ENCODE assay signal across 18 cellular contexts in genomic region chr12:123928274-123928865, GRCh38. TPM values are rescaled to one million over a fixed set of nuclear protein-coding genes. Genes with fewer than 3 reads are reported as not detected.
DNase-seq lines count a peak whose midpoint lies in the region; ATAC-seq, FAIRE-seq and TF ChIP-seq lines count a peak whose summit lies in the region.
"Had no signal": no experiment of that assay in that cellular context is flagged by ENCODE, and none has a peak within 500 bp of the region (broad histone marks: within the 10 kb centered on the region; RNA-seq: fewer than 3 reads in every experiment).

No MANE protein-coding gene starts in this region.

- H3K14ac ChIP-seq in H1 (ENCODE audit: insufficient read length): no peak overlapping the region

- H3K4me1 ChIP-seq in KMS-11 (ENCODE audit: low read depth, poor library complexity, severe bottlenecking): peaks cover 24% of the 10 kb centered on the region
- no peaks in the 10 kb centered on the region for H3K4me1 ChIP-seq in H1 (replicated peaks in 1 of 4; ENCODE audit: control insufficient read depth in 3 of 4, insufficient read depth in 4 of 4, low read length in 3 of 4)
- no peaks in the 10 kb centered on the region for H3K4me1 ChIP-seq in uterus
- H3K4me1 ChIP-seq: left lung, vagina had no signal

- TF ChIP-seq CTCF in KMS-11 (conservative IDR thresholded peaks at IDR 0.05; ENCODE audit: low read depth, low read length) (no peak; the same call in 1 of the 2 replicates), H1 (IDR thresholded peaks at IDR 0.05; ENCODE audit: control extremely low read depth in 1 of 3, insufficient read depth in 1 of 3, low read depth in 1 of 3, low read length in 3 of 3) (peak in 1 of 3 experiments; percentile 4; a peak in 1 of 4 replicates), uterus (IDR thresholded peaks at IDR 0.05) (no peak)

- no peak overlapping the region for H4K91ac ChIP-seq in H1 (replicated peaks; ENCODE audit: insufficient read length, low read length)

- no peak overlapping the region for H3K56ac ChIP-seq in H1 (replicated peaks; ENCODE audit: insufficient read length, low read depth, low read length)

- DNase-seq in DMS53 (lab: John Stamatoyannopoulos, UW) (peak; percentile 68), NCI-H82 treated with DMSO at 0.1 percent for 48 hours (lab: John Stamatoyannopoulos, UW; ENCODE audit: unreplicated experiment) (peak; percentile 5), H1 (ENCODE audit: low read depth in 1 of 2, low spot score in 2 of 2) (no peak), NCI-H1694 (lab: John Stamatoyannopoulos, UW) (no peak), uterus (no peak)
- DNase-seq: activated CD4-positive, alpha-beta T cell treated with anti-CD3 and anti-CD28 coated beads, Interleukin-2, amount 50 U/mL, for 1 hour; activated T-cell treated with anti-CD3 and anti-CD28 coated beads, Interleukin-2, amount 50 U/mL, for 1 hour; effector CD4-positive, alpha-beta T cell; left lung; naive thymus-derived CD4-positive, alpha-beta T cell; stimulated activated naive CD8-positive, alpha-beta T cell treated with anti-CD3 and anti-CD28 coated beads, Interleukin-15, amount 100 ng/mL, for 72 hours; T1000 had no signal

- H3K27me3 ChIP-seq in KMS-11 (ENCODE audit: insufficient read depth, low read depth) (no peaks in the 10 kb centered on the region), H1 (replicated peaks in 1 of 4; ENCODE audit: control insufficient read depth in 3 of 4, extremely low read depth in 1 of 4, insufficient read depth in 3 of 4, low read length in 3 of 4) (no peaks in the 10 kb centered on the region), uterus (no peaks in the 10 kb centered on the region)
- H3K27me3 ChIP-seq: left lung, vagina had no signal

- H2BK20ac ChIP-seq in H1 (ENCODE audit: low read length): no peak overlapping the region

- no peak overlapping the region for H2BK5ac ChIP-seq in H1 (ENCODE audit: low read depth, low read length)

- TF ChIP-seq EP300 in H1 (IDR thresholded peaks at IDR 0.05; ENCODE audit: borderline replicate concordance in 1 of 2, low read depth in 2 of 2, low read length in 2 of 2): no peak

- TF ChIP-seq POLR2A in H1 (IDR thresholded peaks at IDR 0.05; ENCODE audit: control extremely low read depth in 1 of 2, low read depth in 2 of 2, low read length in 2 of 2) (no peak), uterus (IDR thresholded peaks at IDR 0.05) (no peak)

- no peak overlapping the region for H3K23ac ChIP-seq in H1 (ENCODE audit: insufficient read length)

- no peak overlapping the region; the same call in 1 of the 2 replicates for H3K9ac ChIP-seq in KMS-11
- no peak overlapping the region for H3K9ac ChIP-seq in H1 (replicated peaks in 1 of 4; ENCODE audit: extremely low read depth in 1 of 4, low read depth in 3 of 4, low read length in 3 of 4)

- no peak overlapping the region for H4K5ac ChIP-seq in H1 (ENCODE audit: insufficient read length, low read depth, low read length)

- H3K4me2 ChIP-seq in KMS-11 (peak overlapping the region; percentile 76), H1 (ENCODE audit: insufficient read depth in 1 of 2, low read depth in 2 of 2, low read length in 2 of 2) (no peak overlapping the region)
- H3K4me2 ChIP-seq: smooth muscle cell had no signal

- no peak overlapping the region for H2AK5ac ChIP-seq in H1 (ENCODE audit: low read depth, low read length)

- H4K20me1 ChIP-seq in KMS-11 (ENCODE audit: insufficient read depth) (no peaks in the 10 kb centered on the region), H1 (replicated peaks in 1 of 2; ENCODE audit: control insufficient read depth in 1 of 2, insufficient read depth in 2 of 2, low read length in 2 of 2) (no peaks in the 10 kb centered on the region)

- H3K36me3 ChIP-seq in KMS-11 (ENCODE audit: insufficient read depth) (no peaks in the 10 kb centered on the region), H1 (ENCODE audit: control insufficient read depth in 2 of 4, insufficient read depth in 4 of 4, low read length in 3 of 4) (no peaks in the 10 kb centered on the region), uterus (no peaks in the 10 kb centered on the region)
- H3K36me3 ChIP-seq: left lung, vagina had no signal

- H3K27ac ChIP-seq in KMS-11: peak overlapping the region; percentile 23; the same call in 1 of the 2 replicates
- no peak overlapping the region for H3K27ac ChIP-seq in H1 (ENCODE audit: low read depth, low read length)
- H3K27ac ChIP-seq in uterus: no peak overlapping the region
- H3K27ac ChIP-seq: HL-60, left lung, vagina had no signal

- POLR2A ChIA-PET in H1 (lab: Charles Lee; ENCODE audit: partially characterized antibody): no interaction called here

- TF ChIP-seq RAD21 in H1 (IDR thresholded peaks at IDR 0.05 in 1 of 2, conservative IDR thresholded peaks at IDR 0.05 in 1 of 2; ENCODE audit: low read depth in 2 of 2, low read length in 2 of 2): peak; percentile 30 to 45; a peak in 3 of 4 replicates

- H3K4ac ChIP-seq in H1 (replicated peaks; ENCODE audit: insufficient read length, low read depth, low read length): no peak overlapping the region

- no peak for FAIRE-seq in H1 (lab: Jason Lieb, UNC)
- FAIRE-seq: bronchial epithelial cell had no signal

- no peak for ATAC-seq in HG03095 (IDR thresholded peaks at IDR 0.05; ENCODE audit: unreplicated experiment)
- ATAC-seq: left lung; naive thymus-derived CD4-positive, alpha-beta T cell; stimulated activated naive CD8-positive, alpha-beta T cell treated with anti-CD3 and anti-CD28 coated beads, Interleukin-15, amount 100 ng/mL, for 72 hours had no signal

- H3K23me2 ChIP-seq in H1 (ENCODE audit: low read depth, low read length): no peaks in the 10 kb centered on the region; the same call in 1 of the 2 replicates

- WGBS in H1 (ENCODE audit: extremely low coverage in 1 of 2, insufficient coverage in 1 of 2, insufficient read length in 1 of 2, insufficient replicate concordance in 2 of 2, low coverage in 1 of 2, low lambda C conversion rate in 2 of 2, missing lambda C conversion rate in 1 of 2), 2 experiments: 90% methylated on average over 15 of the region's 15 CpGs; no CpG with 5 or more reads in 1 of the 2 experiments

- H2AFZ ChIP-seq in KMS-11 (ENCODE audit: low read depth) (peak overlapping the region; percentile 25; the same call in 1 of the 2 replicates), H1 (ENCODE audit: low read length) (no peak overlapping the region)

- intact Hi-C loops in uterus (cut with DNase I; ENCODE audit: low total_unique reads): no loop called here

- no peak overlapping the region for H2BK12ac ChIP-seq in H1 (ENCODE audit: low read depth, low read length)

- H3K18ac ChIP-seq in H1 (ENCODE audit: extremely low read depth, low read length): no peak overlapping the region

- no peak overlapping the region for H4K8ac ChIP-seq in H1 (ENCODE audit: extremely low read depth, insufficient read depth, low read length)

- no peak overlapping the region for H2BK15ac ChIP-seq in H1 (ENCODE audit: low read length)

- CTCF ChIA-PET in H1 (lab: Charles Lee; ENCODE audit: partially characterized antibody): interaction anchor here (0.8 to 4.0 kb wide), 9 partner anchors 9 to 136 kb away, joined by 3 to 27 read pairs (median 4); no protein-coding TSS in a partner anchor

- H3K4me3 ChIP-seq in KMS-11 (IDR thresholded peaks at IDR 0.05; ENCODE audit: insufficient read depth, low read depth, low read length) (no peak overlapping the region), H1 (ENCODE audit: extremely low read depth in 1 of 4, insufficient read depth in 2 of 4, low read depth in 3 of 4, low read length in 4 of 4) (no peak overlapping the region), uterus (no peak overlapping the region)
- H3K4me3 ChIP-seq: left lung, smooth muscle cell, vagina had no signal

- no peaks in the 10 kb centered on the region for H3K79me2 ChIP-seq in KMS-11 (ENCODE audit: insufficient read depth, low read depth)
- no peaks in the 10 kb centered on the region for H3K79me2 ChIP-seq in H1 (ENCODE audit: control insufficient read depth in 1 of 2, insufficient read depth in 2 of 2, low read length in 2 of 2)

- H2BK120ac ChIP-seq in H1 (replicated peaks; ENCODE audit: low read depth, low read length): no peak overlapping the region

- H3K9me3 ChIP-seq in H1 (ENCODE audit: insufficient read depth in 2 of 2, low read depth in 1 of 2, low read length in 1 of 2): no peaks in the 10 kb centered on the region
- H3K9me3 ChIP-seq in uterus: no peaks in the 10 kb centered on the region
- H3K9me3 ChIP-seq: left lung, vagina had no signal

- no peaks in the 10 kb centered on the region for H3K79me1 ChIP-seq in H1 (ENCODE audit: low read depth, low read length)

TF ChIP-seq in H1, 55 proteins besides CTCF, POLR2A, EP300 and RAD21 (continues in another document):
- TF ChIP-seq CBX8 (IDR thresholded peaks at IDR 0.05; ENCODE audit: borderline replicate concordance, low read depth, low read length) (no peak), KDM1A (IDR thresholded peaks at IDR 0.05; ENCODE audit: borderline replicate concordance, low read length) (no peak), YY1 (IDR thresholded peaks at IDR 0.05; ENCODE audit: low read depth, low read length) (no peak), NANOG (IDR thresholded peaks at IDR 0.05; ENCODE audit: insufficient read depth, low read depth, low read length, poor library complexity, severe bottlenecking) (no peak), TAF7 (optimal IDR thresholded peaks at IDR 0.05; ENCODE audit: borderline replicate concordance, low read depth, low read length) (no peak)

RNA-seq across cellular contexts. Expression of gene CCDC92, which starts 44.3 kb away (rescaled TPM):
- total RNA-seq in H1 (2021; fragmentation: NEBNext Ultra II Directional; extraction: Animal tissue kit (Norgen Biotek cat#: 25700)): 0.43 and 0.73 TPM in 2 replicates
- polyA plus RNA-seq in H1 (2011; rRNA removed): 0.51 and 0.83 TPM in 2 replicates
- polyA plus RNA-seq in H1 (2011; cell fraction: cytosol; rRNA removed): 0.26 TPM
- polyA plus RNA-seq in H1 (2011; cell fraction: nucleus; rRNA removed): 0.98 TPM
- 0.34 to 0.85 TPM (median 0.66 TPM) in 4 replicates for polyA plus RNA-seq in H1 (2012, experiment 1 of 2)
- 0.39 TPM for polyA plus RNA-seq in H1 (2012, experiment 2 of 2)
- polyA plus RNA-seq in H1 (2013, experiment 1 of 2): 0.24 TPM
- 0.33 TPM for polyA plus RNA-seq in H1 (2013, experiment 2 of 2)
- 0.20 and 0.63 TPM in 2 replicates for polyA minus RNA-seq in H1 (2011; rRNA and poly(A)+ RNA removed)
- polyA minus RNA-seq in H1 (2011; cell fraction: cytosol; rRNA and poly(A)+ RNA removed): not detected
- polyA minus RNA-seq in H1 (2011; cell fraction: nucleus; rRNA and poly(A)+ RNA removed): 0.60 TPM
- 10 to 100 TPM in 3 of 4 donors, 1 to 10 TPM in 1; 7.4 to 67.3 (median 32.8) TPM for total RNA-seq in uterus

RNA-seq across cellular contexts. Expression of gene ZNF664, which starts 44.6 kb away (rescaled TPM):
- total RNA-seq in H1 (2021; fragmentation: NEBNext Ultra II Directional; extraction: Animal tissue kit (Norgen Biotek cat#: 25700)): 41.7 and 51.4 TPM in 2 replicates
- polyA plus RNA-seq in H1 (2011; rRNA removed): 16.0 and 22.8 TPM in 2 replicates
- 21.6 TPM for polyA plus RNA-seq in H1 (2011; cell fraction: cytosol; rRNA removed)
- 19.3 TPM for polyA plus RNA-seq in H1 (2011; cell fraction: nucleus; rRNA removed)
- 26.3 to 38.9 TPM (median 30.5 TPM) in 4 replicates for polyA plus RNA-seq in H1 (2012, experiment 1 of 2)
- polyA plus RNA-seq in H1 (2012, experiment 2 of 2): 4.1 TPM
- polyA plus RNA-seq in H1 (2013, experiment 1 of 2): 26.2 TPM
- polyA plus RNA-seq in H1 (2013, experiment 2 of 2): 25.3 TPM
- 23.2 and 39.2 TPM in 2 replicates for polyA minus RNA-seq in H1 (2011; rRNA and poly(A)+ RNA removed)
- 20.3 TPM for polyA minus RNA-seq in H1 (2011; cell fraction: cytosol; rRNA and poly(A)+ RNA removed)
- polyA minus RNA-seq in H1 (2011; cell fraction: nucleus; rRNA and poly(A)+ RNA removed): 49.8 TPM
- total RNA-seq in uterus: 10 to 100 TPM; 23.1 to 97.1 (median 52.1) TPM

Comparison
In these comparisons a context has a peak if more than half of its experiments do, and no peak if none do; other contexts are left out.
1. DNase-seq: peak in DMS53 (single experiment) and NCI-H82 treated with DMSO at 0.1 percent for 48 hours (single experiment); none in H1 (0 of 2), NCI-H1694 (single experiment) and uterus (0 of 2).